ENCODE assay signal across 29 cellular contexts in the genomic region with DNA sequence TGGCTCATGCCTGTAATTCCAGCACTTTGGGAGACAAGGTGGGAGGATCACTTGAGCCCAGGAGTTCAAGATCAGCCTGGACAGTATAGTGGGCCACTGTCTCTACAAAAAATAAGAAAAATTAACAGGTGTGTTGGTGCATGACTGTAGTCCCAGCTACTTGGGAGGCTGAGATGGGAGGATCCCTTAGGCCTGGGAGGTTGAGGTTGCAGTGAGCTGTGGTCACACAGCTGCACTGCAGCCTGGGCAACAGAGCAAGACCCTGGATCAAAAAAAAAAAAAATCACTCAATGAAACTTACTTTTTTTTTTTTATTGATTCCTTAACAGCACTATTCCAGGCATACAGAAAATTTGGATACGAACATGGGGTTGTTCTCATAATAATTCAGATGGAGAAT.
"Had no signal": no experiment of that assay in that cellular context is flagged by ENCODE, and none has a peak within 500 bp of the region (broad histone marks: within the 10 kb centered on the region; RNA-seq: fewer than 3 reads in every experiment).

No MANE protein-coding gene starts in this region.

- H3K9me3 ChIP-seq: stomach, suprapubic skin, testis, thoracic aorta, thyroid gland, tibial artery, tibial nerve, transverse colon, upper lobe of left lung, upper lobe of right lung, uterus, vagina had no signal

- H3K4me1 ChIP-seq: suprapubic skin, testis had no signal

- H3K9me3 Mint-ChIP-seq: stimulated activated effector memory CD8-positive, alpha-beta T cell treated with anti-CD3 and anti-CD28 coated beads, Interleukin-12 subunit alpha, Interleukin-12 subunit beta, amount 100 ng/mL, for 72 hours; stimulated activated memory B cell treated with anti-CD40 and anti-IgM and Interleukin-4, amounts not matched to agents 10 μg/mL and 1 μg/mL and 100 μg/mL, for 72 hours; stimulated activated naive B cell treated with anti-CD40 and anti-IgM and Interleukin-4, amounts not matched to agents 10 μg/mL and 1 μg/mL and 100 μg/mL, for 72 hours; stimulated activated naive CD8-positive, alpha-beta T cell treated with anti-CD3 and anti-CD28 coated beads, Interleukin-15, amount 100 ng/mL, for 72 hours; stimulated activated naive CD8-positive, alpha-beta T cell treated with anti-CD3 and anti-CD28 coated beads, Interleukin-15, Interleukin-2, amounts not matched to agents 100 ng/mL and 50 ng/mL, for 24 hours; type B pancreatic cell had no signal

- H3K27me3 ChIP-seq: stomach, suprapubic skin, testis, thyroid gland, tibial artery, tibial nerve, transverse colon, upper lobe of left lung, upper lobe of right lung, uterus, vagina had no signal

- H3K27ac Mint-ChIP-seq: stimulated activated effector memory CD8-positive, alpha-beta T cell treated with anti-CD3 and anti-CD28 coated beads, Interleukin-12 subunit alpha, Interleukin-12 subunit beta, amount 100 ng/mL, for 72 hours; stimulated activated memory B cell treated with anti-CD40 and anti-IgM and Interleukin-4, amounts not matched to agents 10 μg/mL and 1 μg/mL and 100 μg/mL, for 72 hours; stimulated activated naive B cell treated with anti-CD40 and anti-IgM and Interleukin-4, amounts not matched to agents 10 μg/mL and 1 μg/mL and 100 μg/mL, for 72 hours; stimulated activated naive CD8-positive, alpha-beta T cell treated with anti-CD3 and anti-CD28 coated beads, Interleukin-15, amount 100 ng/mL, for 72 hours; stimulated activated naive CD8-positive, alpha-beta T cell treated with anti-CD3 and anti-CD28 coated beads, Interleukin-15, Interleukin-2, amounts not matched to agents 100 ng/mL and 50 ng/mL, for 24 hours; type B pancreatic cell had no signal

- H3K4me3 Mint-ChIP-seq: stimulated activated effector memory CD8-positive, alpha-beta T cell treated with anti-CD3 and anti-CD28 coated beads, Interleukin-12 subunit alpha, Interleukin-12 subunit beta, amount 100 ng/mL, for 72 hours; stimulated activated memory B cell treated with anti-CD40 and anti-IgM and Interleukin-4, amounts not matched to agents 10 μg/mL and 1 μg/mL and 100 μg/mL, for 72 hours; stimulated activated naive B cell treated with anti-CD40 and anti-IgM and Interleukin-4, amounts not matched to agents 10 μg/mL and 1 μg/mL and 100 μg/mL, for 72 hours; stimulated activated naive CD8-positive, alpha-beta T cell treated with anti-CD3 and anti-CD28 coated beads, Interleukin-15, amount 100 ng/mL, for 72 hours; stimulated activated naive CD8-positive, alpha-beta T cell treated with anti-CD3 and anti-CD28 coated beads, Interleukin-15, Interleukin-2, amounts not matched to agents 100 ng/mL and 50 ng/mL, for 24 hours; type B pancreatic cell had no signal

- FAIRE-seq: urothelium cell line had no signal

- H3K27ac ChIP-seq: stomach, suprapubic skin, testis, thoracic aorta, thyroid gland, tibial artery, tibial nerve, transverse colon, upper lobe of left lung, upper lobe of right lung, uterus, vagina had no signal

- H3K27me3 Mint-ChIP-seq: stimulated activated memory B cell treated with anti-CD40 and anti-IgM and Interleukin-4, amounts not matched to agents 10 μg/mL and 1 μg/mL and 100 μg/mL, for 72 hours; stimulated activated naive B cell treated with anti-CD40 and anti-IgM and Interleukin-4, amounts not matched to agents 10 μg/mL and 1 μg/mL and 100 μg/mL, for 72 hours; stimulated activated naive CD8-positive, alpha-beta T cell treated with anti-CD3 and anti-CD28 coated beads, Interleukin-15, amount 100 ng/mL, for 72 hours; stimulated activated naive CD8-positive, alpha-beta T cell treated with anti-CD3 and anti-CD28 coated beads, Interleukin-15, Interleukin-2, amounts not matched to agents 100 ng/mL and 50 ng/mL, for 24 hours; type B pancreatic cell had no signal

- DNase-seq: stimulated activated CD4-positive, alpha-beta T cell treated with anti-CD3 and anti-CD28 coated beads, Interleukin-2, amount 100 ng/mL, for 48 hours; stimulated activated CD4-positive, alpha-beta T cell treated with anti-CD3 and anti-CD28 coated beads, Interleukin-4, amount 100 ng/mL, for 1 hour; stimulated activated CD4-positive, alpha-beta T cell treated with anti-CD3 and anti-CD28 coated beads, Interleukin-4, amount 100 ng/mL, for 24 hours; stimulated activated CD4-positive, alpha-beta T cell treated with anti-CD3 and anti-CD28 coated beads, Interleukin-4, amount 100 ng/mL, for 4 hours; stimulated activated CD8-positive, alpha-beta memory T cell treated with anti-CD3 and anti-CD28 coated beads, Interleukin-4, amount 100 ng/mL, for 48 hours; stimulated activated naive B cell treated with anti-CD40 and anti-IgM and Interleukin-4, amounts not matched to agents 10 μg/mL and 1 μg/mL and 100 μg/mL, for 72 hours; stimulated activated naive CD4-positive, alpha-beta T cell; stimulated activated naive CD4-positive, alpha-beta T cell treated with Interleukin-2 at 50 U/mL for 16 hours; stimulated activated naive CD8-positive, alpha-beta T cell treated with anti-CD3 and anti-CD28 coated beads, Interleukin-15, amount 100 ng/mL, for 72 hours; stimulated activated naive CD8-positive, alpha-beta T cell treated with anti-CD3 and anti-CD28 coated beads, Interleukin-15, Interleukin-2, amounts not matched to agents 100 U/mL and 50 U/mL, for 24 hours; stomach; substantia nigra; testis; thyroid gland; tibial artery; transverse colon; trophoblast cell; upper lobe of left lung; upper lobe of right lung; uterus had no signal

- H3K4me3 ChIP-seq: stomach, suprapubic skin, testis, thoracic aorta, thyroid gland, tibial artery, tibial nerve, transverse colon, upper lobe of left lung, upper lobe of right lung, uterus, vagina had no signal

- H3K36me3 ChIP-seq: uterus had no signal

- ATAC-seq: stimulated activated effector memory CD8-positive, alpha-beta T cell treated with anti-CD3 and anti-CD28 coated beads, Interleukin-12 subunit alpha, Interleukin-12 subunit beta, amount 100 ng/mL, for 72 hours; stimulated activated memory B cell treated with anti-CD40 and anti-IgM and Interleukin-4, amounts not matched to agents 10 μg/mL and 1 μg/mL and 100 μg/mL, for 72 hours; stimulated activated naive B cell treated with anti-CD40 and anti-IgM and Interleukin-4, amounts not matched to agents 10 μg/mL and 1 μg/mL and 100 μg/mL, for 72 hours; stimulated activated naive CD8-positive, alpha-beta T cell treated with anti-CD3 and anti-CD28 coated beads, Interleukin-15, amount 100 ng/mL, for 72 hours; stimulated activated naive CD8-positive, alpha-beta T cell treated with anti-CD3 and anti-CD28 coated beads, Interleukin-15, Interleukin-2, amounts not matched to agents 100 U/mL and 50 U/mL, for 24 hours; upper lobe of right lung had no signal
